In the genomic region with DNA sequence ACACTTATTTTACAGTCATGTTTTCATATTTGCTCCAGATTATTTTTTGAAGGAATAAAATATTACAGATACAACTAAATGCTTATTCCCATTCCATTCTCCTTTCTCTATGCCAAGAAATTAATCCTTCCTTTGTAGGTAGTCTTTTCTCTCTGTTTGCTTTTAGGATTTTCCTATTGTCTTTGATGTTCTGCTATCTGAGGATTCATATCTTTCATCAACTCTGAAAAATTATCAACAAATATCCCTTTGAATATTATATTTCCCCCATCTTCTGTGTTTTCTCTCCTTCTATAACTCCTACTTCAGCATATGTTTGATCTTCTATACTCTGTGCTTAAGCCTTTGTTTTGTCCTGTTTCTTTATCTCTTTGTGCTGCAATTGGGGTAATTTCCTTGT, we compare ENCODE assay signal across 2 cellular contexts.
TF ChIP-seq lines count a peak whose summit lies in the region.

No MANE protein-coding gene starts in this region.

TF ChIP-seq in HEK293, 187 proteins besides CTCF, POLR2A, EP300 and RAD21 (continued from another document):
- TF ChIP-seq, protein P1, sequence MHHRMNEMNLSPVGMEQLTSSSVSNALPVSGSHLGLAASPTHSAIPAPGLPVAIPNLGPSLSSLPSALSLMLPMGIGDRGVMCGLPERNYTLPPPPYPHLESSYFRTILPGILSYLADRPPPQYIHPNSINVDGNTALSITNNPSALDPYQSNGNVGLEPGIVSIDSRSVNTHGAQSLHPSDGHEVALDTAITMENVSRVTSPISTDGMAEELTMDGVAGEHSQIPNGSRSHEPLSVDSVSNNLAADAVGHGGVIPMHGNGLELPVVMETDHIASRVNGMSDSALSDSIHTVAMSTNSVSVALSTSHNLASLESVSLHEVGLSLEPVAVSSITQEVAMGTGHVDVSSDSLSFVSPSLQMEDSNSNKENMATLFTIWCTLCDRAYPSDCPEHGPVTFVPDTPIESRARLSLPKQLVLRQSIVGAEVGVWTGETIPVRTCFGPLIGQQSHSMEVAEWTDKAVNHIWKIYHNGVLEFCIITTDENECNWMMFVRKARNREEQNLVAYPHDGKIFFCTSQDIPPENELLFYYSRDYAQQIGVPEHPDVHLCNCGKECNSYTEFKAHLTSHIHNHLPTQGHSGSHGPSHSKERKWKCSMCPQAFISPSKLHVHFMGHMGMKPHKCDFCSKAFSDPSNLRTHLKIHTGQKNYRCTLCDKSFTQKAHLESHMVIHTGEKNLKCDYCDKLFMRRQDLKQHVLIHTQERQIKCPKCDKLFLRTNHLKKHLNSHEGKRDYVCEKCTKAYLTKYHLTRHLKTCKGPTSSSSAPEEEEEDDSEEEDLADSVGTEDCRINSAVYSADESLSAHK (tag by site-specific recombination; IDR thresholded peaks at IDR 0.05): no peak

TF ChIP-seq in GM23338, 12 proteins besides CTCF, POLR2A, EP300 and RAD21 (continued from another document):
- TF ChIP-seq, protein P2, sequence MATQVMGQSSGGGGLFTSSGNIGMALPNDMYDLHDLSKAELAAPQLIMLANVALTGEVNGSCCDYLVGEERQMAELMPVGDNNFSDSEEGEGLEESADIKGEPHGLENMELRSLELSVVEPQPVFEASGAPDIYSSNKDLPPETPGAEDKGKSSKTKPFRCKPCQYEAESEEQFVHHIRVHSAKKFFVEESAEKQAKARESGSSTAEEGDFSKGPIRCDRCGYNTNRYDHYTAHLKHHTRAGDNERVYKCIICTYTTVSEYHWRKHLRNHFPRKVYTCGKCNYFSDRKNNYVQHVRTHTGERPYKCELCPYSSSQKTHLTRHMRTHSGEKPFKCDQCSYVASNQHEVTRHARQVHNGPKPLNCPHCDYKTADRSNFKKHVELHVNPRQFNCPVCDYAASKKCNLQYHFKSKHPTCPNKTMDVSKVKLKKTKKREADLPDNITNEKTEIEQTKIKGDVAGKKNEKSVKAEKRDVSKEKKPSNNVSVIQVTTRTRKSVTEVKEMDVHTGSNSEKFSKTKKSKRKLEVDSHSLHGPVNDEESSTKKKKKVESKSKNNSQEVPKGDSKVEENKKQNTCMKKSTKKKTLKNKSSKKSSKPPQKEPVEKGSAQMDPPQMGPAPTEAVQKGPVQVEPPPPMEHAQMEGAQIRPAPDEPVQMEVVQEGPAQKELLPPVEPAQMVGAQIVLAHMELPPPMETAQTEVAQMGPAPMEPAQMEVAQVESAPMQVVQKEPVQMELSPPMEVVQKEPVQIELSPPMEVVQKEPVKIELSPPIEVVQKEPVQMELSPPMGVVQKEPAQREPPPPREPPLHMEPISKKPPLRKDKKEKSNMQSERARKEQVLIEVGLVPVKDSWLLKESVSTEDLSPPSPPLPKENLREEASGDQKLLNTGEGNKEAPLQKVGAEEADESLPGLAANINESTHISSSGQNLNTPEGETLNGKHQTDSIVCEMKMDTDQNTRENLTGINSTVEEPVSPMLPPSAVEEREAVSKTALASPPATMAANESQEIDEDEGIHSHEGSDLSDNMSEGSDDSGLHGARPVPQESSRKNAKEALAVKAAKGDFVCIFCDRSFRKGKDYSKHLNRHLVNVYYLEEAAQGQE (IDR thresholded peaks at IDR 0.05; ENCODE audit: unreplicated experiment): no peak
- no peak for TF ChIP-seq ZNF331 (CRISPR knock-in tag; IDR thresholded peaks at IDR 0.05; ENCODE audit: low read depth)
- TF ChIP-seq, protein P3, sequence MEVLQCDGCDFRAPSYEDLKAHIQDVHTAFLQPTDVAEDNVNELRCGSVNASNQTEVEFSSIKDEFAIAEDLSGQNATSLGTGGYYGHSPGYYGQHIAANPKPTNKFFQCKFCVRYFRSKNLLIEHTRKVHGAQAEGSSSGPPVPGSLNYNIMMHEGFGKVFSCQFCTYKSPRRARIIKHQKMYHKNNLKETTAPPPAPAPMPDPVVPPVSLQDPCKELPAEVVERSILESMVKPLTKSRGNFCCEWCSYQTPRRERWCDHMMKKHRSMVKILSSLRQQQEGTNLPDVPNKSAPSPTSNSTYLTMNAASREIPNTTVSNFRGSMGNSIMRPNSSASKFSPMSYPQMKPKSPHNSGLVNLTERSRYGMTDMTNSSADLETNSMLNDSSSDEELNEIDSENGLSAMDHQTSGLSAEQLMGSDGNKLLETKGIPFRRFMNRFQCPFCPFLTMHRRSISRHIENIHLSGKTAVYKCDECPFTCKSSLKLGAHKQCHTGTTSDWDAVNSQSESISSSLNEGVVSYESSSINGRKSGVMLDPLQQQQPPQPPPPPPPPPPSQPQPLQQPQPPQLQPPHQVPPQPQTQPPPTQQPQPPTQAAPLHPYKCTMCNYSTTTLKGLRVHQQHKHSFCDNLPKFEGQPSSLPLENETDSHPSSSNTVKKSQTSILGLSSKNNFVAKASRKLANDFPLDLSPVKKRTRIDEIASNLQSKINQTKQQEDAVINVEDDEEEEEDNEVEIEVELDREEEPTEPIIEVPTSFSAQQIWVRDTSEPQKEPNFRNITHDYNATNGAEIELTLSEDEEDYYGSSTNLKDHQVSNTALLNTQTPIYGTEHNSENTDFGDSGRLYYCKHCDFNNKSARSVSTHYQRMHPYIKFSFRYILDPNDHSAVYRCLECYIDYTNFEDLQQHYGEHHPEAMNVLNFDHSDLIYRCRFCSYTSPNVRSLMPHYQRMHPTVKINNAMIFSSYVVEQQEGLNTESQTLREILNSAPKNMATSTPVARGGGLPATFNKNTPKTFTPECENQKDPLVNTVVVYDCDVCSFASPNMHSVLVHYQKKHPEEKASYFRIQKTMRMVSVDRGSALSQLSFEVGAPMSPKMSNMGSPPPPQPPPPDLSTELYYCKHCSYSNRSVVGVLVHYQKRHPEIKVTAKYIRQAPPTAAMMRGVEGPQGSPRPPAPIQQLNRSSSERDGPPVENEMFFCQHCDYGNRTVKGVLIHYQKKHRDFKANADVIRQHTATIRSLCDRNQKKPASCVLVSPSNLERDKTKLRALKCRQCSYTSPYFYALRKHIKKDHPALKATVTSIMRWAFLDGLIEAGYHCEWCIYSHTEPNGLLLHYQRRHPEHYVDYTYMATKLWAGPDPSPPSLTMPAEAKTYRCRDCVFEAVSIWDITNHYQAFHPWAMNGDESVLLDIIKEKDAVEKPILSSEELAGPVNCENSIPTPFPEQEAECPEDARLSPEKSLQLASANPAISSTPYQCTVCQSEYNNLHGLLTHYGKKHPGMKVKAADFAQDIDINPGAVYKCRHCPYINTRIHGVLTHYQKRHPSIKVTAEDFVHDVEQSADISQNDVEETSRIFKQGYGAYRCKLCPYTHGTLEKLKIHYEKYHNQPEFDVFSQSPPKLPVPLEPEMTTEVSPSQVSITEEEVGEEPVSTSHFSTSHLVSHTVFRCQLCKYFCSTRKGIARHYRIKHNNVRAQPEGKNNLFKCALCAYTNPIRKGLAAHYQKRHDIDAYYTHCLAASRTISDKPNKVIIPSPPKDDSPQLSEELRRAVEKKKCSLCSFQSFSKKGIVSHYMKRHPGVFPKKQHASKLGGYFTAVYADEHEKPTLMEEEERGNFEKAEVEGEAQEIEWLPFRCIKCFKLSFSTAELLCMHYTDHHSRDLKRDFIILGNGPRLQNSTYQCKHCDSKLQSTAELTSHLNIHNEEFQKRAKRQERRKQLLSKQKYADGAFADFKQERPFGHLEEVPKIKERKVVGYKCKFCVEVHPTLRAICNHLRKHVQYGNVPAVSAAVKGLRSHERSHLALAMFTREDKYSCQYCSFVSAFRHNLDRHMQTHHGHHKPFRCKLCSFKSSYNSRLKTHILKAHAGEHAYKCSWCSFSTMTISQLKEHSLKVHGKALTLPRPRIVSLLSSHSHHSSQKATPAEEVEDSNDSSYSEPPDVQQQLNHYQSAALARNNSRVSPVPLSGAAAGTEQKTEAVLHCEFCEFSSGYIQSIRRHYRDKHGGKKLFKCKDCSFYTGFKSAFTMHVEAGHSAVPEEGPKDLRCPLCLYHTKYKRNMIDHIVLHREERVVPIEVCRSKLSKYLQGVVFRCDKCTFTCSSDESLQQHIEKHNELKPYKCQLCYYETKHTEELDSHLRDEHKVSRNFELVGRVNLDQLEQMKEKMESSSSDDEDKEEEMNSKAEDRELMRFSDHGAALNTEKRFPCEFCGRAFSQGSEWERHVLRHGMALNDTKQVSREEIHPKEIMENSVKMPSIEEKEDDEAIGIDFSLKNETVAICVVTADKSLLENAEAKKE (CRISPR knock-in tag; IDR thresholded peaks at IDR 0.05): no peak
